17 cellular contexts compared by ENCODE assay signal in the genomic region with DNA sequence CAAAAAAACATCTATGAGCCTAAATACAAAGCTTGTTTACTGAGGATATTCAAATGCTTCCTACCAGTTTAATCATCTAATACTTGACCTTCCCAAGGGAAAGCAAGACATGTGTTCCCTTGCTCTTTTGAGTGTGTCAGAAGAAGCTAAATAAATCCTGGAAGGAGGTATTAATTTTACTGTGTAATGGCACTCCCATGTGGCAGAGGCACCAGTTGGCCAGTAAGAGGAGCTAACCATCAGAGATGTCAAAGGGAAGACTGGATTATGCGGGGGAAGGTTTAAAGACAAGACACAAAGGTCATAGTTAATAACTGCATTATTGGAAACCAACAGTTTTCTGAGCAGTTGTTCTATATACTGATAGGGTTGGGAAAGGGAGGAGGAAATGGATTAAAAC.
DNase-seq lines count a peak whose midpoint lies in the region; ATAC-seq and TF ChIP-seq lines count a peak whose summit lies in the region.
"Had no signal": no experiment of that assay in that cellular context is flagged by ENCODE, and none has a peak within 500 bp of the region (broad histone marks: within the 10 kb centered on the region; RNA-seq: fewer than 3 reads in every experiment).

No MANE protein-coding gene starts in this region.

- H3K36me3 ChIP-seq in left ventricle myocardium inferior (peaks cover 41% of the 10 kb centered on the region), OCI-LY3 (replicated peaks; ENCODE audit: low read depth, low read length) (peaks cover 26% of the 10 kb centered on the region), smooth muscle cell (ENCODE audit: low read depth) (no peaks in the 10 kb centered on the region), tibial nerve (peaks cover 0 to 35% (median 0%) of the 10 kb centered on the region in 3 donors)

- H3K79me2 ChIP-seq in OCI-LY3 (ENCODE audit: low read length): peaks cover 12% of the 10 kb centered on the region
- H3K79me2 ChIP-seq in smooth muscle cell (ENCODE audit: low read depth): no peaks in the 10 kb centered on the region

- H3K9ac ChIP-seq in OCI-LY3 (ENCODE audit: low read length): no peak overlapping the region
- H3K9ac ChIP-seq in smooth muscle cell (ENCODE audit: low read depth): no peak overlapping the region

- DNase-seq in left ventricle myocardium inferior (no peak), left cardiac atrium (no peak), iPS-NIHi7 (ENCODE audit: extremely low spot score) (peak; percentile 14), smooth muscle cell (lab: John Stamatoyannopoulos, UW; ENCODE audit: unreplicated experiment) (no peak), NCI-H187 treated with DMSO at 0.1 percent for 48 hours (lab: John Stamatoyannopoulos, UW) (no peak), tibial nerve (ENCODE audit: low spot score in 2 of 2) (no peak), SHP77 (lab: John Stamatoyannopoulos, UW) (no peak)
- DNase-seq: activated CD8-positive, alpha-beta memory T cell treated with anti-CD3 and anti-CD28 coated beads, Interleukin-2, amount 10 ng/mL, durations not matched to agents 7 days and 5 days; CD4-positive, alpha-beta memory T cell; NCI-H1694; NCI-H526; pancreas; stimulated activated naive CD4-positive, alpha-beta T cell treated with Interleukin-2 at 50 U/mL for 16 hours; T-helper 17 cell had no signal

- no peak for TF ChIP-seq POLR2A in tibial nerve (IDR thresholded peaks at IDR 0.05)

- 89% methylated on average over 1 of the region's 1 CpG for WGBS in smooth muscle cell (ENCODE audit: low lambda C conversion rate)
- 73 to 82% methylated on average over 1 of the region's 1 CpG for WGBS in tibial nerve, 2 donors

- H4K20me1 ChIP-seq in OCI-LY3 (ENCODE audit: insufficient read depth, low read length): peaks cover 18% of the 10 kb centered on the region
- peaks cover 5% of the 10 kb centered on the region for H4K20me1 ChIP-seq in smooth muscle cell (ENCODE audit: low read depth)

- H2AFZ ChIP-seq in OCI-LY3 (ENCODE audit: low read depth, low read length) (no peak overlapping the region), smooth muscle cell (ENCODE audit: low read depth) (no peak overlapping the region)

- H3K4me1 ChIP-seq in left ventricle myocardium inferior: peaks cover 19% of the 10 kb centered on the region
- H3K4me1 ChIP-seq in OCI-LY3 (ENCODE audit: low read length): no peaks in the 10 kb centered on the region
- H3K4me1 ChIP-seq in smooth muscle cell (ENCODE audit: low read depth): no peaks in the 10 kb centered on the region
- H3K4me1 ChIP-seq in tibial nerve: peaks cover 0 to 3% (median 0%) of the 10 kb centered on the region in 4 donors
- H3K4me1 ChIP-seq: pancreas had no signal

- TF ChIP-seq CTCF in left ventricle myocardium inferior (IDR thresholded peaks at IDR 0.05; ENCODE audit: borderline replicate concordance): peak; percentile 9
- 0 out of 2 replicates have a peak, but pooled peaks have one; percentile 16 for TF ChIP-seq CTCF in OCI-LY3 (IDR thresholded peaks at IDR 0.05; ENCODE audit: low read depth, low read length)
- TF ChIP-seq CTCF in smooth muscle cell (IDR thresholded peaks at IDR 0.05; ENCODE audit: borderline replicate concordance, insufficient read depth, poor library complexity, severe bottlenecking): no peak
- no peak for TF ChIP-seq CTCF in tibial nerve (IDR thresholded peaks at IDR 0.05)

- H3K4me2 ChIP-seq in OCI-LY3 (ENCODE audit: low read length) (no peak overlapping the region), smooth muscle cell (peak overlapping the region; percentile 29)

- H3K27ac ChIP-seq in left ventricle myocardium inferior (replicated peaks): no peak overlapping the region
- H3K27ac ChIP-seq in OCI-LY3 (ENCODE audit: low read length): no peak overlapping the region
- no peak overlapping the region for H3K27ac ChIP-seq in smooth muscle cell (ENCODE audit: low read depth)
- no peak overlapping the region for H3K27ac ChIP-seq in tibial nerve
- H3K27ac ChIP-seq: epithelial cell of prostate, pancreas had no signal

- no peak for TF ChIP-seq EP300 in tibial nerve (IDR thresholded peaks at IDR 0.05)

- H3F3A ChIP-seq in smooth muscle cell (ENCODE audit: low read depth): no peaks in the 10 kb centered on the region

- intact Hi-C loops in left ventricle myocardium inferior (cut with micrococcal nuclease): no loop called here
- intact Hi-C loops in left cardiac atrium (cut with DNase I): no loop called here

- H3K9me3 ChIP-seq in left ventricle myocardium inferior (replicated peaks) (no peaks in the 10 kb centered on the region), OCI-LY3 (ENCODE audit: insufficient read depth, low read length) (no peaks in the 10 kb centered on the region), smooth muscle cell (replicated peaks; ENCODE audit: low read depth) (no peaks in the 10 kb centered on the region), tibial nerve (no peaks in the 10 kb centered on the region)
- H3K9me3 ChIP-seq: pancreas had no signal

- H3K27me3 ChIP-seq in left ventricle myocardium inferior (ENCODE audit: low read depth) (no peaks in the 10 kb centered on the region), OCI-LY3 (ENCODE audit: low read depth, low read length) (no peaks in the 10 kb centered on the region), smooth muscle cell (ENCODE audit: low read depth) (no peaks in the 10 kb centered on the region), tibial nerve (no peaks in the 10 kb centered on the region)
- H3K27me3 ChIP-seq: pancreas had no signal

- no peak for ATAC-seq in left cardiac atrium
- ATAC-seq: activated CD4-positive, CD25-positive, alpha-beta regulatory T cell treated with anti-CD3 and anti-CD28 coated beads, Interleukin-2, amount 50 U/mL, for 24 hours; activated CD8-positive, alpha-beta memory T cell treated with anti-CD3 and anti-CD28 coated beads, Interleukin-2, amount 10 ng/mL, durations not matched to agents 7 days and 5 days; T-helper 17 cell had no signal

- H3K4me3 ChIP-seq in left ventricle myocardium inferior: no peak overlapping the region
- H3K4me3 ChIP-seq in OCI-LY3 (ENCODE audit: low read length): no peak overlapping the region
- H3K4me3 ChIP-seq in smooth muscle cell: no peak overlapping the region
- no peak overlapping the region for H3K4me3 ChIP-seq in tibial nerve
- H3K4me3 ChIP-seq: pancreas had no signal

Comparison
In these comparisons a context has a peak if more than half of its experiments do, and no peak if none do; other contexts are left out.
1. CTCF ChIP-seq: peak in left ventricle myocardium inferior (single experiment) and OCI-LY3 (single experiment); none in smooth muscle cell (single experiment) and tibial nerve (0 of 5).